9 cellular contexts compared by ENCODE assay signal in the genomic region with DNA sequence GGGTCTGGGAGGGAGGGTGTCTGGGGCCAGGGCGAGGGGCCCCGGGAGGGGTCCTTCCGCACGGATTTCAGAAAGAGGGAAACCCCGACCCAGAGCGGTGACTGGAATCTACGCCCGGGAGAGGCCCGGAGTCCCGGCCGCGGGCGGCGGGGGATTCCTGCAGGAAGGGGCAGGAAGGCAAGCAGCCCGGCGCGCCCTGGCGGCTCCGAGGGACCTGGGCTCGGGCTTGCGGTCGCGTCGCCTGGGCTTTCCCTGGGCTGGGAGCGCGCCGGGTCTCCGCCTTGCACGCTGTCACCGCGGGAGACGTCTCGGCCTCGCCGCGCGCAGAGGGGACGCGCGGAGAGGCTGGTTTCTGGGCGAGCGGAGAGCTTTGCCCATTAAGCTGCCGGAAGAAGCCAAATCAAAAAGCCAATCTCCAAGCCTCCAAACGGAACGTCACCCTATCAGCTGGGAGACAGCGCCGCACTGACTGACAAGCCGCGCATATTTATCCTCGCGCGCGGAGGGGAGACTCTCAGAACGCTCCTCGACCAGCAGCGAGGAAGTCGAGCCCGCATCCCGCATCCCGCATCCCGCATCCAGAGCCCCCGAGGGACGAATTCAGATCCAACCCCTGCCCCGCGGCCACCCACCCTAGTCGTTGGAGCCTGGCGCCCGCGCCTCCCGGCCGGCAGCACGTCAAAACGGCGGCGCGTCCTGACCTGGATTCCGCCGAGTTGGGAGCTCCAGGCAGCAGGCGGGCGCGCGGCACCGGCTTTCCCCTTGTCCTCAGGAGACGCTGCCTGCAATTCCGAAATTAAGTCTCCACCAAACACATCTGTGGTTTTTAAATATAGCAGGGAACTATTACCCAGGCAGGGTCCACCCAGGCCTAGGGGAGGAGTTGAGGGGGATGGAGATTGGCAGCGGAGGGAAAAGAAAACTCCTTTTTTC. TPM values are rescaled to one million over a fixed set of nuclear protein-coding genes. Genes with fewer than 3 reads are reported as not detected.
DNase-seq lines count a peak whose midpoint lies in the region; ATAC-seq and TF ChIP-seq lines count a peak whose summit lies in the region.
"Had no signal": no experiment of that assay in that cellular context is flagged by ENCODE, and none has a peak within 500 bp of the region (broad histone marks: within the 10 kb centered on the region; RNA-seq: fewer than 3 reads in every experiment).

A gene with protein sequence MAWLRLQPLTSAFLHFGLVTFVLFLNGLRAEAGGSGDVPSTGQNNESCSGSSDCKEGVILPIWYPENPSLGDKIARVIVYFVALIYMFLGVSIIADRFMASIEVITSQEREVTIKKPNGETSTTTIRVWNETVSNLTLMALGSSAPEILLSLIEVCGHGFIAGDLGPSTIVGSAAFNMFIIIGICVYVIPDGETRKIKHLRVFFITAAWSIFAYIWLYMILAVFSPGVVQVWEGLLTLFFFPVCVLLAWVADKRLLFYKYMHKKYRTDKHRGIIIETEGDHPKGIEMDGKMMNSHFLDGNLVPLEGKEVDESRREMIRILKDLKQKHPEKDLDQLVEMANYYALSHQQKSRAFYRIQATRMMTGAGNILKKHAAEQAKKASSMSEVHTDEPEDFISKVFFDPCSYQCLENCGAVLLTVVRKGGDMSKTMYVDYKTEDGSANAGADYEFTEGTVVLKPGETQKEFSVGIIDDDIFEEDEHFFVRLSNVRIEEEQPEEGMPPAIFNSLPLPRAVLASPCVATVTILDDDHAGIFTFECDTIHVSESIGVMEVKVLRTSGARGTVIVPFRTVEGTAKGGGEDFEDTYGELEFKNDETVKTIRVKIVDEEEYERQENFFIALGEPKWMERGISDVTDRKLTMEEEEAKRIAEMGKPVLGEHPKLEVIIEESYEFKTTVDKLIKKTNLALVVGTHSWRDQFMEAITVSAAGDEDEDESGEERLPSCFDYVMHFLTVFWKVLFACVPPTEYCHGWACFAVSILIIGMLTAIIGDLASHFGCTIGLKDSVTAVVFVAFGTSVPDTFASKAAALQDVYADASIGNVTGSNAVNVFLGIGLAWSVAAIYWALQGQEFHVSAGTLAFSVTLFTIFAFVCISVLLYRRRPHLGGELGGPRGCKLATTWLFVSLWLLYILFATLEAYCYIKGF (minus strand): TSS at position 344 of the 933 bp plus-strand sequence. CDS start 20,529 bp downstream, outside the sequence.

- peaks cover 27% of the 10 kb centered on the region for H3K4me1 Mint-ChIP-seq in dendritic cell treated with granulocyte-macrophage colony-stimulating factor and Interleukin-4, amounts not matched to agents 40 ng/mL and 50 ng/mL, for 4 days (ENCODE audit: low read depth)

- H3K27me3 ChIP-seq in SJSA1 (replicated peaks) (no peaks in the 10 kb centered on the region), left lung (peaks cover 29 to 79% of the 10 kb centered on the region in 2 donors)

- no peak within 1 kb of the TSS for H3K27ac Mint-ChIP-seq in dendritic cell treated with granulocyte-macrophage colony-stimulating factor and Interleukin-4, amounts not matched to agents 40 ng/mL and 50 ng/mL, for 4 days

- H3K9me3 ChIP-seq in SJSA1 (replicated peaks) (no peaks in the 10 kb centered on the region), left lung (no peaks in the 10 kb centered on the region)

- DNase-seq in NCI-H2196 (lab: John Stamatoyannopoulos, UW; ENCODE audit: unreplicated experiment) (peak; percentile 29), NCI-H2196 treated with DMSO at 0.1 percent for 48 hours (lab: John Stamatoyannopoulos, UW; ENCODE audit: unreplicated experiment) (no peak), SJSA1 (ENCODE audit: low read depth in 1 of 2, low spot score in 2 of 2) (peak; percentile 69 to 70), left lung (peak in 1 of 2 donors; percentile 82)
- DNase-seq in stimulated activated naive CD8-positive, alpha-beta T cell treated with anti-CD3 and anti-CD28 coated beads, Interleukin-15, Interleukin-2, amounts not matched to agents 100 U/mL and 50 U/mL, for 24 hours = peak; percentile 62

- H3K4me1 ChIP-seq in SJSA1 (replicated peaks) (peaks cover 20% of the 10 kb centered on the region), left lung (peaks cover 0 to 25% of the 10 kb centered on the region in 2 donors)

- no peak for TF ChIP-seq CTCF in left lung (IDR thresholded peaks at IDR 0.05)

- H3K4me3 Mint-ChIP-seq in dendritic cell treated with granulocyte-macrophage colony-stimulating factor and Interleukin-4, amounts not matched to agents 40 ng/mL and 50 ng/mL, for 4 days = peak within 1 kb of the TSS; percentile 75

- H3K36me3 ChIP-seq in SJSA1 (no peaks in the 10 kb centered on the region), left lung (no peaks in the 10 kb centered on the region)

- intact Hi-C loops in dendritic cell treated with granulocyte-macrophage colony-stimulating factor and Interleukin-4, amounts not matched to agents 40 ng/mL and 50 ng/mL, for 4 days (cut with micrococcal nuclease) = no loop called here
- intact Hi-C loops in left lung (cut with DNase I) = no loop called here

- H3K9me3 Mint-ChIP-seq in dendritic cell treated with granulocyte-macrophage colony-stimulating factor and Interleukin-4, amounts not matched to agents 40 ng/mL and 50 ng/mL, for 4 days = no peaks in the 10 kb centered on the region

- H3K36me3 Mint-ChIP-seq in dendritic cell treated with granulocyte-macrophage colony-stimulating factor and Interleukin-4, amounts not matched to agents 40 ng/mL and 50 ng/mL, for 4 days (ENCODE audit: low read depth) = no peaks in the 10 kb centered on the region

- H3K4me3 ChIP-seq in SJSA1 = peak within 1 kb of the TSS; percentile 63
- H3K4me3 ChIP-seq in left lung = peak within 1 kb of the TSS; percentile 36 to 47

- peak; percentile 34 for ATAC-seq in HG03460 (IDR thresholded peaks at IDR 0.05; ENCODE audit: unreplicated experiment)
- peak; percentile 42 for ATAC-seq in left lung
- ATAC-seq in stimulated activated naive CD8-positive, alpha-beta T cell treated with anti-CD3 and anti-CD28 coated beads, Interleukin-15, Interleukin-2, amounts not matched to agents 100 U/mL and 50 U/mL, for 24 hours = peak; percentile 28
- no peak for ATAC-seq in HG03469 (IDR thresholded peaks at IDR 0.05; ENCODE audit: unreplicated experiment)

- H3K27ac ChIP-seq in SJSA1 = peak within 1 kb of the TSS; percentile 53
- no peak within 1 kb of the TSS for H3K27ac ChIP-seq in left lung
- H3K27ac ChIP-seq: epithelial cell of prostate had no signal

- H3K27me3 Mint-ChIP-seq in dendritic cell treated with granulocyte-macrophage colony-stimulating factor and Interleukin-4, amounts not matched to agents 40 ng/mL and 50 ng/mL, for 4 days = peaks cover 67% of the 10 kb centered on the region

RNA-seq across cellular contexts. Expression of the gene that starts here (rescaled TPM):
- total RNA-seq in SJSA1 (2014; rRNA removed; shearing (Covaris generic)) = 4.5 and 5.2 TPM in 2 replicates
- total RNA-seq in left lung = under 1 TPM; 0.44 to 0.60 TPM

Comparison
In these comparisons a context has a peak if more than half of its experiments do, and no peak if none do; other contexts are left out.
1. Peak in ATAC-seq and H3K4me3 ChIP-seq in left lung; RNA of the gene not detected or under 1 TPM.